1 cellular context compared by ENCODE assay signal in genomic region chr3:136819784-136820640, GRCh38.
TF ChIP-seq lines count a peak whose summit lies in the region.

No MANE protein-coding gene starts in this region.

TF ChIP-seq in HepG2, 621 proteins besides CTCF, POLR2A, EP300 and RAD21 (continued from another document and continues in another):
- no peak for TF ChIP-seq ZBTB40 (IDR thresholded peaks at IDR 0.05)
- TF ChIP-seq ZBTB40 (CRISPR knock-in tag; IDR thresholded peaks at IDR 0.05) = peak; percentile 77
- 0 out of 2 replicates have a peak, but pooled peaks have one; percentile 27 for TF ChIP-seq PATZ1 (CRISPR knock-in tag; IDR thresholded peaks at IDR 0.05)
- TF ChIP-seq IRF9 (CRISPR knock-in tag; IDR thresholded peaks at IDR 0.05; ENCODE audit: borderline replicate concordance) = 0 out of 2 replicates have a peak, but pooled peaks have one; percentile 51
- TF ChIP-seq HNRNPK (IDR thresholded peaks at IDR 0.05; ENCODE audit: low read depth, low read length, poor library complexity, severe bottlenecking) = no peak
- no peak for TF ChIP-seq E2F2 (CRISPR knock-in tag; IDR thresholded peaks at IDR 0.05; ENCODE audit: borderline replicate concordance)
- peak; percentile 76 for TF ChIP-seq ZNF317 (CRISPR knock-in tag; IDR thresholded peaks at IDR 0.05)
- TF ChIP-seq NRL (CRISPR knock-in tag; IDR thresholded peaks at IDR 0.05; ENCODE audit: borderline replicate concordance) = peak; percentile 27
- 0 out of 2 replicates have a peak, but pooled peaks have one; percentile 43 for TF ChIP-seq REPIN1 (CRISPR knock-in tag; IDR thresholded peaks at IDR 0.05; ENCODE audit: borderline replicate concordance, low read depth)
- no peak for TF ChIP-seq MAZ (IDR thresholded peaks at IDR 0.05; ENCODE audit: borderline replicate concordance, low read depth, low read length)
- TF ChIP-seq MAZ (CRISPR knock-in tag; IDR thresholded peaks at IDR 0.05; ENCODE audit: low read depth) = peak; percentile 66; the same call in 1 of the 2 replicates
- TF ChIP-seq ZNF235 (CRISPR knock-in tag; IDR thresholded peaks at IDR 0.05; ENCODE audit: borderline replicate concordance) = 0 out of 2 replicates have a peak, but pooled peaks have one; percentile 46
- peak; percentile 76; the same call in 1 of the 2 replicates for TF ChIP-seq KDM5B (CRISPR knock-in tag; IDR thresholded peaks at IDR 0.05; ENCODE audit: borderline replicate concordance)
- peak; percentile 48; the same call in 1 of the 2 replicates for TF ChIP-seq TOPORS (CRISPR knock-in tag; IDR thresholded peaks at IDR 0.05)
- TF ChIP-seq PHF5A (CRISPR knock-in tag; IDR thresholded peaks at IDR 0.05; ENCODE audit: low read depth, unreplicated experiment) = peak; percentile 25
- TF ChIP-seq ZNF564 (CRISPR knock-in tag; IDR thresholded peaks at IDR 0.05) = peak; percentile 86
- peak; percentile 69 for TF ChIP-seq ZNF30 (CRISPR knock-in tag; IDR thresholded peaks at IDR 0.05)
- no peak for TF ChIP-seq ZNF496 (CRISPR knock-in tag; IDR thresholded peaks at IDR 0.05; ENCODE audit: insufficient replicate concordance)
- TF ChIP-seq MED1 (CRISPR knock-in tag; IDR thresholded peaks at IDR 0.05) = 0 out of 2 replicates have a peak, but pooled peaks have one; percentile 12
- TF ChIP-seq HMGXB4 (CRISPR knock-in tag; IDR thresholded peaks at IDR 0.05; ENCODE audit: borderline replicate concordance in 1 of 2, low read depth in 1 of 2) = peak in 1 of 2 experiments; percentile 40; a peak in 3 of 4 replicates
- TF ChIP-seq ZNF263 (CRISPR knock-in tag; IDR thresholded peaks at IDR 0.05) = peak; percentile 40; the same call in 1 of the 2 replicates
- 0 out of 2 replicates have a peak, but pooled peaks have one; percentile 55 for TF ChIP-seq ARNTL (CRISPR knock-in tag; IDR thresholded peaks at IDR 0.05)
- TF ChIP-seq RARG (CRISPR knock-in tag; IDR thresholded peaks at IDR 0.05; ENCODE audit: low read depth) = 0 out of 2 replicates have a peak, but pooled peaks have one; percentile 27
- TF ChIP-seq ZNF354B (CRISPR knock-in tag; IDR thresholded peaks at IDR 0.05) = 0 out of 2 replicates have a peak, but pooled peaks have one; percentile 47
- peak; percentile 79 for TF ChIP-seq WIZ (CRISPR knock-in tag; IDR thresholded peaks at IDR 0.05)
- TF ChIP-seq HOXA5 (CRISPR knock-in tag; IDR thresholded peaks at IDR 0.05) = 0 out of 2 replicates have a peak, but pooled peaks have one; percentile 22
- TF ChIP-seq ZNF383 (CRISPR knock-in tag; IDR thresholded peaks at IDR 0.05; ENCODE audit: borderline replicate concordance) = peak; percentile 25; the same call in 1 of the 2 replicates
- TF ChIP-seq ZNF251 (CRISPR knock-in tag; IDR thresholded peaks at IDR 0.05) = peak; percentile 58; the same call in 1 of the 2 replicates
- TF ChIP-seq ZNF451 (CRISPR knock-in tag; IDR thresholded peaks at IDR 0.05) = no peak; the same call in 1 of the 2 replicates
- no peak for TF ChIP-seq RBM39 (IDR thresholded peaks at IDR 0.05; ENCODE audit: low read depth, low read length, poor library complexity, severe bottlenecking)
- no peak; the same call in 1 of the 2 replicates for TF ChIP-seq ZNF770 (CRISPR knock-in tag; IDR thresholded peaks at IDR 0.05)
- TF ChIP-seq SAP130 (CRISPR knock-in tag; IDR thresholded peaks at IDR 0.05; ENCODE audit: low read depth) = peak; percentile 64
- TF ChIP-seq BRF2 (CRISPR knock-in tag; IDR thresholded peaks at IDR 0.05) = 0 out of 2 replicates have a peak, but pooled peaks have one; percentile 57
- TF ChIP-seq ELF1 (CRISPR knock-in tag; IDR thresholded peaks at IDR 0.05) = peak; percentile 36; the same call in 1 of the 2 replicates
